In genomic region chr17:48107137-48108055, GRCh38 we compare ENCODE assay signal across 8 cellular contexts. TPM values are rescaled to one million over a fixed set of nuclear protein-coding genes. Genes with fewer than 3 reads are reported as not detected.
DNase-seq lines count a peak whose midpoint lies in the region; ATAC-seq, FAIRE-seq and TF ChIP-seq lines count a peak whose summit lies in the region.

TSS of gene SNX11 (plus strand) at chr17:48107766. CDS start at chr17:48112044, 4,278 bp downstream.

- H3K36me3 ChIP-seq in adipocyte (ENCODE audit: control insufficient read depth, insufficient read depth, low read length, severe bottlenecking), result no peaks in the 10 kb centered on the region
- no peaks in the 10 kb centered on the region for H3K36me3 ChIP-seq in upper lobe of left lung

- 0 to 1% methylated on average over 6 to 56 of the region's 64 CpGs for WGBS in upper lobe of left lung, 2 donors

- peaks cover 8% of the 10 kb centered on the region for H3K4me1 ChIP-seq in adipocyte (ENCODE audit: control insufficient read depth, insufficient read depth, low read length)
- peaks cover 22 to 35% (median 24%) of the 10 kb centered on the region in 4 donors for H3K4me1 ChIP-seq in upper lobe of left lung

- peak within 1 kb of the TSS; percentile 99 for H3K4me3 ChIP-seq in adipocyte (ENCODE audit: low read length)
- H3K4me3 ChIP-seq in upper lobe of left lung, result peak within 1 kb of the TSS; percentile 63 to 84 (median 72)

- H3K27me3 ChIP-seq in adipocyte (replicated peaks; ENCODE audit: control insufficient read depth, insufficient read depth, low read length) (no peaks in the 10 kb centered on the region), upper lobe of left lung (no peaks in the 10 kb centered on the region)

- H3K9ac ChIP-seq in adipocyte (ENCODE audit: low read length), result peak within 1 kb of the TSS; percentile 94

- TF ChIP-seq CTCF in upper lobe of left lung (IDR thresholded peaks at IDR 0.05), result peak in 2 of 6 experiments; percentile 16 to 39

- no peak for TF ChIP-seq EP300 in upper lobe of left lung (IDR thresholded peaks at IDR 0.05)

- TF ChIP-seq POLR2A in GM12892 (IDR thresholded peaks at IDR 0.05; ENCODE audit: low read depth, low read length) (peak; percentile 86), upper lobe of left lung (IDR thresholded peaks at IDR 0.05) (peak; percentile 49 to 79 (median 60))

- H3K9me3 ChIP-seq in adipocyte (ENCODE audit: control insufficient read depth, low read length) (no peaks in the 10 kb centered on the region), upper lobe of left lung (no peaks in the 10 kb centered on the region)

- peak; percentile 88 for FAIRE-seq in GM12892 (lab: Jason Lieb, UNC)

- peak within 1 kb of the TSS; percentile 89 to 98 (median 92) for H3K27ac ChIP-seq in upper lobe of left lung

- peak; percentile 69 for DNase-seq in GM12892 (ENCODE audit: insufficient read length)
- peak; percentile 77 for DNase-seq in NCI-H1436 treated with DMSO at 0.1 percent for 48 hours (lab: John Stamatoyannopoulos, UW)
- DNase-seq in T follicular helper cell (ENCODE audit: low read depth), result peak; percentile 95
- peak; percentile 96 for DNase-seq in adipocyte (ENCODE audit: low read depth)
- peak; percentile 95 for DNase-seq in cardiac septum (ENCODE audit: low spot score)
- peak; percentile 85 to 99 (median 94) for DNase-seq in posterior cingulate gyrus
- DNase-seq in upper lobe of left lung, result peak; percentile 96 to 98

- ATAC-seq in HG02840 (IDR thresholded peaks at IDR 0.05; ENCODE audit: low FRiP score, unreplicated experiment) (peak; percentile 77), upper lobe of left lung (ENCODE audit: low FRiP score in 2 of 2) (peak; percentile 97 to 98)

- intact Hi-C loops in cardiac septum (cut with DNase I), result no loop called here
- intact Hi-C loops in posterior cingulate gyrus (cut with DNase I), result no loop called here

RNA-seq across cellular contexts. Expression of gene SNX11, which starts in this region (rescaled TPM):
- 79.8 TPM for polyA plus RNA-seq in GM12892 (2012; ENCODE audit: missing spikeins)
- total RNA-seq in cardiac septum (11.4 TPM), upper lobe of left lung (10 to 100 TPM; 19.5 to 27.2 (median 23.7) TPM)

Comparison
In these comparisons a context has a peak if more than half of its experiments do, and no peak if none do; other contexts are left out.
1. Peak in every context shown above with its lines: DNase-seq, ATAC-seq, H3K4me3 ChIP-seq and H3K27ac ChIP-seq.